In genomic region chr3:182979719-182980191, GRCh38 we compare ENCODE assay signal across 1 cellular context.
A peak's percentile ranks its signal among the peaks of the same experiment; 100 is the strongest.
TF ChIP-seq lines count a peak whose summit lies in the region.

No MANE protein-coding gene starts in this region.

TF ChIP-seq in K562, 482 proteins besides CTCF, POLR2A, EP300 and RAD21 (continued from another document):
- TF ChIP-seq ZNF609 (CRISPR knock-in tag; IDR thresholded peaks at IDR 0.05; ENCODE audit: borderline replicate concordance) (no peak), SPI1 (IDR thresholded peaks at IDR 0.05; ENCODE audit: borderline replicate concordance, low read depth, low read length) (peak; percentile 48; the same call in 1 of the 2 replicates), RBBP5 (IDR thresholded peaks at IDR 0.05; ENCODE audit: borderline replicate concordance, insufficient read depth, low read length, poor library complexity, severe bottlenecking) (peak; percentile 19), ETV1 (tag; conservative IDR thresholded peaks at IDR 0.05; ENCODE audit: low read depth) (peak; percentile 9; the same call in 1 of the 2 replicates), KDM1A (IDR thresholded peaks at IDR 0.05) (peak in 1 of 2 experiments; percentile 25; a peak in 1 of 4 replicates), UBTF (IDR thresholded peaks at IDR 0.05; ENCODE audit: borderline replicate concordance in 1 of 2, low read depth in 2 of 2, low read length in 2 of 2) (no peak; a peak in 1 of 4 replicates), MNT (conservative IDR thresholded peaks at IDR 0.05) (0 out of 4 replicates have a peak, but pooled peaks of 1 of the 2 experiments have one; percentile 31), HNRNPLL (IDR thresholded peaks at IDR 0.05; ENCODE audit: low read depth, low read length, poor library complexity, severe bottlenecking) (peak; percentile 50), KDM5B (IDR thresholded peaks at IDR 0.05; ENCODE audit: insufficient replicate concordance, low read depth, low read length) (peak; percentile 6), JUND (IDR thresholded peaks at IDR 0.05; ENCODE audit: borderline replicate concordance, low read depth, low read length) (0 out of 2 replicates have a peak, but pooled peaks have one; percentile 7), JUND (tag; IDR thresholded peaks at IDR 0.05; ENCODE audit: borderline replicate concordance, low read depth, low read length) (no peak), RBM17 (IDR thresholded peaks at IDR 0.05; ENCODE audit: borderline replicate concordance, low read depth, low read length) (no peak), RNF2 (IDR thresholded peaks at IDR 0.05) (peak; percentile 32; the same call in 1 of the 2 replicates), PML (IDR thresholded peaks at IDR 0.05; ENCODE audit: low read length) (peak; percentile 17; the same call in 1 of the 2 replicates), ATF1 (CRISPR knock-in tag; IDR thresholded peaks at IDR 0.05) (no peak), ATF1 (tag; IDR thresholded peaks at IDR 0.05) (no peak), SIN3A (IDR thresholded peaks at IDR 0.05; ENCODE audit: borderline replicate concordance in 2 of 2, control insufficient read depth in 1 of 2, low read depth in 2 of 2, low read length in 2 of 2) (0 out of 4 replicates have a peak, but pooled peaks of 1 of the 2 experiments have one; percentile 48)
